Comparison of ENCODE assay signal across 8 cellular contexts in the genomic region with DNA sequence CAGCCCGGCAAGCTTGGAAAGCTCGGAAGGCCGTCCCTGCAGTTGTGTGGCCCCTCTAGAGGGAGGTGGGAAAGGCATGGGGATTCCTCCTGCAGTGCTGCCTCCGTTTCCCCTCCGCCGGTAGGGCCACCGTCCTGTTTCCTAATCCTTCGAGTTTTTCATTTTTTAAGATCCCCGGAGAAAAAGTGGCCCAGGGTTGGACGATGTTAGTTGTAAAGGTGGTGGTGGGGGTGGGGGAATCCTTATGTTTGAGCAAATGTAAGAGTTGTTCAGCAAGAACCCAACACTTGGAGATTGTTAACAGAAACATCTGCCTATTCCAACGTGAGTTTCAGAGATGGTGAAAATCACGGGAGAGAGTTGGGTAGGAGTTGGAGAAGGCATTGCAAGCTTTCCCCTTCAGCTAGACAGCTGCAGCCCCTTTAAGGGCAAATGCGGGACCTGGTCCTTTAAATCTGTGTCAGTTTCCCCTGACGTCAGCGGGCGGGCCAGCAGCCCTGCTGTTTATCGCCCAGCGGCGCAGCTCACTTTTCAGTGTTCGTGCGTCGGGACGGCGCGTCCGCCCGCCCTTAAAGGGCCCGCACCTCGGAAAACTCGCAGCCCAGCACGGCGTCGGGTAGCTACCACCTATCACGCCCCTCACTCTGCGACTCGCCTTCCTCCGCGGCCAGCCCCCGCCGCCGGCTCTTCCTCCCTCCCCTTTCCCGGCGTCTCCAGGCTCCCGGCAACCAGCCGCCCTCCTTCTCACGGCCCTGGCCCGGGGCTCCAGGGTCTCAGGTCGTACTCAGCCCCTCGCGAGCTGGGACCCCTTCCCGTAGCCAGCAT. TPM values are rescaled to one million over a fixed set of nuclear protein-coding genes. Genes with fewer than 3 reads are reported as not detected.
DNase-seq lines count a peak whose midpoint lies in the region; ATAC-seq and TF ChIP-seq lines count a peak whose summit lies in the region.

TSS of gene SIDT2 (plus strand) at position 534 of the 825 bp plus-strand sequence. CDS start 521 bp downstream, outside the sequence.

- H3K36me3 Mint-ChIP-seq in activated naive CD8-positive, alpha-beta T cell = peaks cover 2% of the 10 kb centered on the region

- peak within 1 kb of the TSS; percentile 92 for H3K4me3 Mint-ChIP-seq in activated naive CD8-positive, alpha-beta T cell

- no peaks in the 10 kb centered on the region for H3K9me3 ChIP-seq in testis

- no peaks in the 10 kb centered on the region for H3K27me3 Mint-ChIP-seq in activated naive CD8-positive, alpha-beta T cell

- peak; percentile 94 for DNase-seq in NCI-H1105 (lab: John Stamatoyannopoulos, UW)
- peak; percentile 81 for DNase-seq in SKM-1 treated with dmso at 0.1 percent for 144 hours (lab: John Stamatoyannopoulos, UW; ENCODE audit: unreplicated experiment)
- DNase-seq in glomerular visceral epithelial cell (ENCODE audit: extremely low spot score) = peak; percentile 88
- DNase-seq in omental fat pad (ENCODE audit: low spot score) = peak; percentile 60
- peak; percentile 98 for DNase-seq in testis

- no peaks in the 10 kb centered on the region for H3K36me3 ChIP-seq in testis (ENCODE audit: low read depth, missing control alignments)

- peaks cover 25% of the 10 kb centered on the region for H3K4me1 Mint-ChIP-seq in activated naive CD8-positive, alpha-beta T cell (ENCODE audit: low read depth)

- no peaks in the 10 kb centered on the region for H3K9me3 Mint-ChIP-seq in activated naive CD8-positive, alpha-beta T cell (ENCODE audit: low read depth)

- ATAC-seq in HG02623 (IDR thresholded peaks at IDR 0.05; ENCODE audit: unreplicated experiment) = peak; percentile 91
- peak; percentile 89 for ATAC-seq in omental fat pad (ENCODE audit: low FRiP score)

- 1 to 3% methylated on average over 19 to 51 of the region's 51 CpGs for WGBS in testis, 2 donors

- intact Hi-C loops in testis (cut with DNase I; ENCODE audit: low total_unique reads) = no loop called here

- no peak for TF ChIP-seq CTCF in omental fat pad (IDR thresholded peaks at IDR 0.05)
- TF ChIP-seq CTCF in testis (IDR thresholded peaks at IDR 0.05) = peak in 1 of 3 experiments; percentile 38

- peak within 1 kb of the TSS; percentile 94 to 98 for H3K27ac ChIP-seq in testis

- H3K4me3 ChIP-seq in GM08714 (ENCODE audit: low read length) (peak within 1 kb of the TSS; percentile 83), testis (peak within 1 kb of the TSS; percentile 97 to 99)

- peak within 1 kb of the TSS; percentile 79 for H3K27ac Mint-ChIP-seq in activated naive CD8-positive, alpha-beta T cell

- peaks cover 18% of the 10 kb centered on the region for H3K4me1 ChIP-seq in testis

- H3K27me3 ChIP-seq in testis = no peaks in the 10 kb centered on the region

- TF ChIP-seq POLR2A in testis (IDR thresholded peaks at IDR 0.05) = peak; percentile 95

RNA-seq across cellular contexts. Expression of gene SIDT2, which starts in this region (rescaled TPM):
- total RNA-seq in omental fat pad (100 to 1,000 TPM in 1 of 4 donors, 10 to 100 TPM in 3; 63.4 to 101 (median 81.1) TPM), testis (100 to 1,000 TPM in 1 of 2 donors, 10 to 100 TPM in 1; 93.8 to 129 TPM)
- polyA plus RNA-seq in testis (ENCODE audit: insufficient read depth, low read depth, low replicate concordance) = 69.5 TPM

Comparison
In these comparisons a context has a peak if more than half of its experiments do, and no peak if none do; other contexts are left out.
1. Peak in every context shown above with its lines: DNase-seq, ATAC-seq, H3K4me3 ChIP-seq and H3K27ac ChIP-seq.